In genomic region chr12:105053116-105053572, GRCh38 we compare ENCODE assay signal across 8 cellular contexts. TPM values are rescaled to one million over a fixed set of nuclear protein-coding genes. Genes with fewer than 3 reads are reported as not detected.
DNase-seq lines count a peak whose midpoint lies in the region; ATAC-seq and TF ChIP-seq lines count a peak whose summit lies in the region.

No MANE protein-coding gene starts in this region.

- POLR2A ChIA-PET in naive thymus-derived CD8-positive, alpha-beta T cell (lab: Charles Lee): interaction anchor here (0.6 to 1.7 kb wide), 2 partner anchors 671 to 838 kb away, joined by 4 to 9 read pairs; no protein-coding TSS in a partner anchor

- H3K79me2 ChIP-seq in OCI-LY3 (ENCODE audit: low read length): no peaks in the 10 kb centered on the region

- no peak overlapping the region for H3K9ac ChIP-seq in OCI-LY3 (ENCODE audit: low read length)

- intact Hi-C loops in Right ventricle myocardium inferior (cut with DNase I) (loop anchor here (5.0 kb wide), 1 partner anchor 671 kb away; no protein-coding TSS in a partner anchor), cardiac septum (cut with DNase I) (loop anchor here (5.0 kb wide), 2 partner anchors 671 to 851 kb away; no protein-coding TSS in a partner anchor)

- TF ChIP-seq POLR2A in erythroblast (IDR thresholded peaks at IDR 0.05; ENCODE audit: low read length): no peak

- peak; percentile 91 for TF ChIP-seq RAD21 in Ishikawa (IDR thresholded peaks at IDR 0.05; ENCODE audit: low read depth)

- H3K36me3 ChIP-seq in OCI-LY3 (replicated peaks; ENCODE audit: low read depth, low read length): peaks cover 26% of the 10 kb centered on the region

- H3K4me3 Mint-ChIP-seq in naive thymus-derived CD8-positive, alpha-beta T cell: no peak overlapping the region
- H3K4me3 Mint-ChIP-seq in stimulated activated effector memory CD8-positive, alpha-beta T cell treated with anti-CD3 and anti-CD28 coated beads, Interleukin-12 subunit alpha, Interleukin-12 subunit beta, amount 100 ng/mL, for 72 hours: no peak overlapping the region

- no peaks in the 10 kb centered on the region for H3K27me3 ChIP-seq in OCI-LY3 (ENCODE audit: low read depth, low read length)

- peak; percentile 59 for ATAC-seq in Right ventricle myocardium inferior
- ATAC-seq in naive thymus-derived CD8-positive, alpha-beta T cell: peak; percentile 81 to 82
- ATAC-seq in stimulated activated effector memory CD8-positive, alpha-beta T cell treated with anti-CD3 and anti-CD28 coated beads, Interleukin-12 subunit alpha, Interleukin-12 subunit beta, amount 100 ng/mL, for 72 hours: peak; percentile 82

- no peak overlapping the region for H3K27ac ChIP-seq in OCI-LY3 (ENCODE audit: low read length)

- H3K9me3 Mint-ChIP-seq in naive thymus-derived CD8-positive, alpha-beta T cell: peaks cover 0 to 24% (median 10%) of the 10 kb centered on the region in 9 donors
- H3K9me3 Mint-ChIP-seq in stimulated activated effector memory CD8-positive, alpha-beta T cell treated with anti-CD3 and anti-CD28 coated beads, Interleukin-12 subunit alpha, Interleukin-12 subunit beta, amount 100 ng/mL, for 72 hours: peaks cover 8% of the 10 kb centered on the region

- H2AFZ ChIP-seq in OCI-LY3 (ENCODE audit: low read depth, low read length): no peak overlapping the region

- TF ChIP-seq EP300 in Ishikawa (IDR thresholded peaks at IDR 0.05; ENCODE audit: borderline replicate concordance): no peak

- peak; percentile 94 for TF ChIP-seq CTCF in OCI-LY3 (IDR thresholded peaks at IDR 0.05; ENCODE audit: low read depth, low read length)

- H3K4me1 ChIP-seq in OCI-LY3 (ENCODE audit: low read length): peaks cover 7% of the 10 kb centered on the region

- H3K4me1 Mint-ChIP-seq in naive thymus-derived CD8-positive, alpha-beta T cell: peaks cover 0 to 6% (median 2%) of the 10 kb centered on the region in 4 donors
- H3K4me1 Mint-ChIP-seq in stimulated activated effector memory CD8-positive, alpha-beta T cell treated with anti-CD3 and anti-CD28 coated beads, Interleukin-12 subunit alpha, Interleukin-12 subunit beta, amount 100 ng/mL, for 72 hours: peaks cover 6% of the 10 kb centered on the region

- H3K4me3 ChIP-seq in OCI-LY3 (ENCODE audit: low read length): no peak overlapping the region

- peaks cover 18% of the 10 kb centered on the region for H3K9me3 ChIP-seq in OCI-LY3 (ENCODE audit: insufficient read depth, low read length)

- peaks cover 0 to 3% (median 0%) of the 10 kb centered on the region in 5 donors for H3K27me3 Mint-ChIP-seq in naive thymus-derived CD8-positive, alpha-beta T cell

- peaks cover 2 to 15% (median 9%) of the 10 kb centered on the region in 3 donors for H3K36me3 Mint-ChIP-seq in naive thymus-derived CD8-positive, alpha-beta T cell
- peaks cover 7% of the 10 kb centered on the region for H3K36me3 Mint-ChIP-seq in stimulated activated effector memory CD8-positive, alpha-beta T cell treated with anti-CD3 and anti-CD28 coated beads, Interleukin-12 subunit alpha, Interleukin-12 subunit beta, amount 100 ng/mL, for 72 hours

- no peak overlapping the region for H3K27ac Mint-ChIP-seq in naive thymus-derived CD8-positive, alpha-beta T cell
- no peak overlapping the region for H3K27ac Mint-ChIP-seq in stimulated activated effector memory CD8-positive, alpha-beta T cell treated with anti-CD3 and anti-CD28 coated beads, Interleukin-12 subunit alpha, Interleukin-12 subunit beta, amount 100 ng/mL, for 72 hours

- H3K4me2 ChIP-seq in OCI-LY3 (ENCODE audit: low read length): no peak overlapping the region

- no peaks in the 10 kb centered on the region for H4K20me1 ChIP-seq in OCI-LY3 (ENCODE audit: insufficient read depth, low read length)

- DNase-seq in Right ventricle myocardium inferior (ENCODE audit: missing footprints): peak; percentile 77
- DNase-seq in cardiac septum (ENCODE audit: low spot score): no peak
- peak; percentile 76 for DNase-seq in activated CD8-positive, alpha-beta memory T cell treated with anti-CD3 and anti-CD28 coated beads, Interleukin-2, amount 50 U/mL, for 4 hours
- DNase-seq in erythroblast (lab: John Stamatoyannopoulos, UW): peak; percentile 68 to 83
- peak; percentile 30 to 87 (median 71) for DNase-seq in naive thymus-derived CD8-positive, alpha-beta T cell
- DNase-seq in stimulated activated effector memory CD8-positive, alpha-beta T cell treated with anti-CD3 and anti-CD28 coated beads, Interleukin-12 subunit alpha, Interleukin-12 subunit beta, amount 100 ng/mL, for 72 hours (ENCODE audit: low spot score in 2 of 2): peak; percentile 60 to 86

TF ChIP-seq in Ishikawa, 13 proteins besides CTCF, POLR2A, EP300 and RAD21:
- TF ChIP-seq NFIC (IDR thresholded peaks at IDR 0.05) (no peak), USF1 (IDR thresholded peaks at IDR 0.05) (no peak), CREB1 (IDR thresholded peaks at IDR 0.05; ENCODE audit: low read depth) (no peak), EGR1 (IDR thresholded peaks at IDR 0.05) (no peak)

RNA-seq across cellular contexts. Expression of gene ALDH1L2, which starts 31.1 kb away (rescaled TPM):
- total RNA-seq in Right ventricle myocardium inferior (2.7 TPM), cardiac septum (3.6 TPM)
- under 1 TPM; 0.14 to 0.47 TPM for total RNA-seq in naive thymus-derived CD8-positive, alpha-beta T cell
- polyA plus RNA-seq in naive thymus-derived CD8-positive, alpha-beta T cell: not detected

RNA-seq across cellular contexts. Expression of gene WASHC4, which starts 54.4 kb away (rescaled TPM):
- total RNA-seq in Right ventricle myocardium inferior (23.9 TPM), cardiac septum (25.7 TPM)
- total RNA-seq in naive thymus-derived CD8-positive, alpha-beta T cell: 10 to 100 TPM; 75.1 to 87.8 TPM
- polyA plus RNA-seq in naive thymus-derived CD8-positive, alpha-beta T cell: 10 to 100 TPM; 25.5 to 30.3 (median 29.0) TPM
